ENCODE assay signal across 11 cellular contexts in genomic region chr2:198913394-198914152, GRCh38.
DNase-seq lines count a peak whose midpoint lies in the region; ATAC-seq and TF ChIP-seq lines count a peak whose summit lies in the region.
"Had no signal": no experiment of that assay in that cellular context is flagged by ENCODE, and none has a peak within 500 bp of the region (broad histone marks: within the 10 kb centered on the region; RNA-seq: fewer than 3 reads in every experiment).

No MANE protein-coding gene starts in this region.

- CTCF ChIA-PET in mammary epithelial cell (lab: Charles Lee; ENCODE audit: low non-redundant PET): no interaction called here
- CTCF ChIA-PET in MCF 10A (lab: Yijun Ruan, JAX): no interaction called here

- TF ChIP-seq CTCF in mammary epithelial cell (conservative IDR thresholded peaks at IDR 0.05 in 1 of 2, IDR thresholded peaks at IDR 0.05 in 1 of 2; ENCODE audit: extremely low read depth in 1 of 2, insufficient read depth in 1 of 2, low read depth in 1 of 2, low read length in 2 of 2): no peak
- no peak for TF ChIP-seq CTCF in MCF 10A (IDR thresholded peaks at IDR 0.05; ENCODE audit: unreplicated experiment)

- H3K4me3 Mint-ChIP-seq in MCF 10A (ENCODE audit: unreplicated experiment): no peak overlapping the region
- H3K4me3 Mint-ChIP-seq: H9 had no signal

- no peak overlapping the region for H3K9ac ChIP-seq in mammary epithelial cell (ENCODE audit: insufficient read depth, low read length)

- H3K9me3 Mint-ChIP-seq in MCF 10A (ENCODE audit: unreplicated experiment): no peaks in the 10 kb centered on the region

- dilution Hi-C loops in mammary epithelial cell (cut with HindIII; ENCODE audit: low sequenced_read_pairs): no loop called here

- H3K4me2 ChIP-seq in mammary epithelial cell (ENCODE audit: insufficient read depth, low read depth, low read length): no peak overlapping the region
- H3K4me2 ChIP-seq: A549 had no signal

- DNase-seq in mammary epithelial cell (peak; percentile 3), MCF 10A (ENCODE audit: unreplicated experiment) (no peak), LHCN-M2 (ENCODE audit: low read depth) (peak; percentile 7), stromal cell of bone marrow (ENCODE audit: low read depth) (peak; percentile 7), HuH-7 (ENCODE audit: low spot score) (no peak), iPS-NIHi11 (ENCODE audit: low spot score) (no peak), DMS153 (lab: John Stamatoyannopoulos, UW) (no peak)
- DNase-seq: H9, NCI-H82 had no signal

- H3K4me1 Mint-ChIP-seq in MCF 10A (ENCODE audit: insufficient read depth, unreplicated experiment): no peaks in the 10 kb centered on the region
- H3K4me1 Mint-ChIP-seq: H9 had no signal

- no peak overlapping the region for H3K4me3 ChIP-seq in mammary epithelial cell (replicated peaks in 1 of 3; ENCODE audit: insufficient read depth in 1 of 3, low read depth in 2 of 3, low read length in 3 of 3)
- H3K4me3 ChIP-seq: A549 had no signal

- ATAC-seq in HG02763 (IDR thresholded peaks at IDR 0.05; ENCODE audit: unreplicated experiment): peak; percentile 99
- ATAC-seq: A549 had no signal

- POLR2A ChIA-PET in MCF 10A (lab: Yijun Ruan, JAX): no interaction called here

- H3K9me3 ChIP-seq in mammary epithelial cell (replicated peaks; ENCODE audit: insufficient read depth, low read length): peaks cover 3% of the 10 kb centered on the region
- H3K9me3 ChIP-seq: A549 had no signal

- BruUV-seq in mammary epithelial cell (replicated peaks; lab: Mats Ljungman, UMichigan) (no TSS peak), MCF 10A (replicated peaks; lab: Mats Ljungman, UMichigan) (no TSS peak)

- H3K79me2 ChIP-seq in mammary epithelial cell (ENCODE audit: insufficient read depth, low read length): no peaks in the 10 kb centered on the region

- H3K36me3 Mint-ChIP-seq in MCF 10A (ENCODE audit: insufficient read depth, unreplicated experiment): no peaks in the 10 kb centered on the region

- H3K27me3 Mint-ChIP-seq in MCF 10A (ENCODE audit: insufficient read depth, unreplicated experiment): no peaks in the 10 kb centered on the region

- H3K36me3 ChIP-seq in mammary epithelial cell (ENCODE audit: insufficient read depth, low read length): no peaks in the 10 kb centered on the region

- intact Hi-C loops in mammary epithelial cell (cut with micrococcal nuclease) (loop anchor here (10.0 kb wide), 1 partner anchor 341 kb away; no protein-coding TSS in a partner anchor), MCF 10A (cut with micrococcal nuclease) (no loop called here)

- no peak overlapping the region for H3K27ac Mint-ChIP-seq in MCF 10A (ENCODE audit: low read depth, unreplicated experiment)
- H3K27ac Mint-ChIP-seq: H9 had no signal

- H3K27ac ChIP-seq in mammary epithelial cell (ENCODE audit: insufficient read depth, low read depth, low read length): no peak overlapping the region
- H3K27ac ChIP-seq: A549 had no signal

- H3K27me3 ChIP-seq in mammary epithelial cell (ENCODE audit: insufficient read depth, low read length): no peaks in the 10 kb centered on the region

- in situ Hi-C loops in mammary epithelial cell (cut with MboI; ENCODE audit: low sequenced_read_pairs in 2 of 2): no loop called here

- H3K4me1 ChIP-seq in mammary epithelial cell (ENCODE audit: insufficient read depth, low read length): peaks cover 8% of the 10 kb centered on the region
- H3K4me1 ChIP-seq: A549 had no signal

- no peak overlapping the region for H2AFZ ChIP-seq in mammary epithelial cell (ENCODE audit: low read depth, low read length)

- H4K20me1 ChIP-seq in mammary epithelial cell (ENCODE audit: insufficient read depth, low read length): no peaks in the 10 kb centered on the region

Comparison
In these comparisons a context has a peak if more than half of its experiments do, and no peak if none do; other contexts are left out.
1. DNase-seq: peak in mammary epithelial cell (single experiment), LHCN-M2 (single experiment) and stromal cell of bone marrow (single experiment); none in MCF 10A (single experiment), HuH-7 (single experiment), iPS-NIHi11 (single experiment) and DMS153 (single experiment).